In the genomic region with DNA sequence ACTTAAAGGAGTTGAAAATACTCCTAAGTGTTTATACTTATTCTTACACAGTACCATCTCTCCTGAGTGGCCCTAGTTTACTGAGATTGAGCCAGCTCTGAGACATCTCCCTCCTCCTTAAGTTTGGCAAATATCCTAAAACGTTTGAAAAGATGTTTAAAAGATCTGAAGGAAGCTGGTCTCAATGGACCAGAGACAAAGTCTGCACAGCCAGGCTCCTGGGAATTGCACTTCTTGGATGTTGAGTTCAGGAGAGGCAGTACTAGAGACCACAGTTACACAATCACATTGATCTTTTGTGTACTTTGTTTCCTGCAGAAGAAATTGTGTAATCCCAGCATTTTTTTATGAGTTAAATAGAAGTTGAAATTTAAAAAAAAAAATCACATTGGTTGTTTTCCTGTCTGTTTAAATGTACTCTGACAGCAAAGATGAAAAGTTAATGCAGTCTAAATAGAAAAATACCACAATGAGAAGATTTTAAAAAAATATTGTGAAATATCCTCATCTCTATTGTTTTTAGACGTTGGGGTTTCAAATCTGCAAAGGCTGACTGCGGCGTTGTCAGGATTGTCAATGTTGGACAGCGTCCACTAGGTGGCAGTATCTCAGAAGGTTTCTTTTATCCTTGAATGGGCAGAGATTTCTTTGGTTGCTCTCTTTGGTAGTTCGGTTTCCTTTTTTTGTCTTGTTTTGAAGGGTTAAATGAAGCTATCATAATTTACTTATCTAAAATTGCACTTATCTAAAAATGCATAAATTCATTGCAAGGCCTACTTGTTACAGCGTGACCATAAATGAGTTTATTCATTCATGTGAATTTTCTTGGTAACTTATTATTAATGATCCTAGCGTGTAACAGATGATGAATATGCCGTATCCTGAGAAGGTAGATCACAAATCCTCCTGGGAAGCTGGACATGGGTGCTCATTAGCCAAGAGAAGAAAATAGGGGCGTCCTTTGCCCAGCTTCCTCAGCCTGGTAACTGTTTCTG, we compare ENCODE assay signal across 8 cellular contexts. TPM values are rescaled to one million over a fixed set of nuclear protein-coding genes. Genes with fewer than 3 reads are reported as not detected.
DNase-seq lines count a peak whose midpoint lies in the region; ATAC-seq and TF ChIP-seq lines count a peak whose summit lies in the region.

No MANE protein-coding gene starts in this region.

- H3K4me2 ChIP-seq in smooth muscle cell = no peak overlapping the region

- H3K9me3 ChIP-seq in smooth muscle cell (replicated peaks; ENCODE audit: low read depth) = no peaks in the 10 kb centered on the region

- no peaks in the 10 kb centered on the region for H3K36me3 ChIP-seq in smooth muscle cell (ENCODE audit: low read depth)

- WGBS in smooth muscle cell (ENCODE audit: low lambda C conversion rate) = 27% methylated on average over 10 of the region's 10 CpGs

- H3K9ac ChIP-seq in smooth muscle cell (ENCODE audit: low read depth) = no peak overlapping the region

- in situ Hi-C loops in astrocyte of the spinal cord (cut with HindIII; ENCODE audit: low sequenced_read_pairs) = no loop called here

- no peaks in the 10 kb centered on the region for H4K20me1 ChIP-seq in smooth muscle cell (ENCODE audit: low read depth)

- H3K4me1 ChIP-seq in smooth muscle cell (ENCODE audit: low read depth) = peaks cover 3% of the 10 kb centered on the region

- peaks cover 29% of the 10 kb centered on the region for H3K27me3 ChIP-seq in smooth muscle cell (ENCODE audit: low read depth)

- H3F3A ChIP-seq in smooth muscle cell (ENCODE audit: low read depth) = no peaks in the 10 kb centered on the region

- no peak overlapping the region for H3K27ac ChIP-seq in smooth muscle cell (ENCODE audit: low read depth)

- H2AFZ ChIP-seq in smooth muscle cell (ENCODE audit: low read depth) = peak overlapping the region; percentile 24

- ATAC-seq in GM18868 (IDR thresholded peaks at IDR 0.05; ENCODE audit: unreplicated experiment) = peak; percentile 70
- no peak for ATAC-seq in GM19467 (IDR thresholded peaks at IDR 0.05; ENCODE audit: unreplicated experiment)

- TF ChIP-seq CTCF in AG10803 (conservative IDR thresholded peaks at IDR 0.05; ENCODE audit: low read length) = peak; percentile 93
- TF ChIP-seq CTCF in astrocyte of the spinal cord (IDR thresholded peaks at IDR 0.05; ENCODE audit: low read depth, low read length) = peak; percentile 73
- peak; percentile 80 for TF ChIP-seq CTCF in smooth muscle cell (IDR thresholded peaks at IDR 0.05; ENCODE audit: borderline replicate concordance, insufficient read depth, poor library complexity, severe bottlenecking)

- H3K79me2 ChIP-seq in smooth muscle cell (ENCODE audit: low read depth) = no peaks in the 10 kb centered on the region

- DNase-seq in AG10803 (ENCODE audit: low read depth) = peak; percentile 76
- peak; percentile 49 for DNase-seq in NCI-H1092 treated with DMSO at 0.1 percent for 48 hours (lab: John Stamatoyannopoulos, UW)
- DNase-seq in T follicular helper cell (ENCODE audit: low read depth) = peak; percentile 15
- DNase-seq in astrocyte of the spinal cord (ENCODE audit: low read depth, low spot score) = peak; percentile 81
- DNase-seq in hypothalamus (lab: John Stamatoyannopoulos, UW) = peak in 31 of 51 donors; percentile 0 to 74 (median 10)
- no peak for DNase-seq in smooth muscle cell (lab: John Stamatoyannopoulos, UW; ENCODE audit: unreplicated experiment)

- H3K4me3 ChIP-seq in AG10803 (ENCODE audit: low read length) (no peak overlapping the region), astrocyte of the spinal cord (ENCODE audit: low read depth, low read length) (no peak overlapping the region), smooth muscle cell (no peak overlapping the region)

RNA-seq across cellular contexts. Expression of a gene that starts 20.9 kb away (rescaled TPM):
- not detected in 2 replicates for total RNA-seq in smooth muscle cell
- polyA plus RNA-seq in smooth muscle cell = not detected in 2 replicates
